ENCODE assay signal across 1 cellular context in genomic region chr14:103099081-103099732, GRCh38.
A peak's percentile ranks its signal among the peaks of the same experiment; 100 is the strongest.
TF ChIP-seq lines count a peak whose summit lies in the region.

No MANE protein-coding gene starts in this region.

TF ChIP-seq in HepG2, 621 proteins besides CTCF, POLR2A, EP300 and RAD21 (continued from another document and continues in another):
- TF ChIP-seq ZBED4 (CRISPR knock-in tag; IDR thresholded peaks at IDR 0.05; ENCODE audit: borderline replicate concordance) = peak; percentile 81
- no peak for TF ChIP-seq ZSCAN29 (CRISPR knock-in tag; conservative IDR thresholded peaks at IDR 0.05)
- peak; percentile 56 for TF ChIP-seq ZMYM4 (CRISPR knock-in tag; IDR thresholded peaks at IDR 0.05)
- TF ChIP-seq NR2C2 (CRISPR knock-in tag; IDR thresholded peaks at IDR 0.05; ENCODE audit: borderline replicate concordance) = no peak; the same call in 1 of the 2 replicates
- no peak for TF ChIP-seq AFF4 (CRISPR knock-in tag; IDR thresholded peaks at IDR 0.05)
- peak; percentile 86; the same call in 1 of the 2 replicates for TF ChIP-seq REPIN1 (CRISPR knock-in tag; IDR thresholded peaks at IDR 0.05; ENCODE audit: borderline replicate concordance, low read depth)
- TF ChIP-seq ZNF354B (CRISPR knock-in tag; IDR thresholded peaks at IDR 0.05) = no peak
- peak; percentile 79; the same call in 1 of the 2 replicates for TF ChIP-seq ZSCAN31 (CRISPR knock-in tag; IDR thresholded peaks at IDR 0.05; ENCODE audit: low read depth)
- TF ChIP-seq ONECUT2 (CRISPR knock-in tag; IDR thresholded peaks at IDR 0.05) = peak; percentile 37; the same call in 1 of the 2 replicates
- TF ChIP-seq NFKBIZ (CRISPR knock-in tag; IDR thresholded peaks at IDR 0.05) = peak; percentile 64; the same call in 1 of the 2 replicates
- peak; percentile 74 for TF ChIP-seq SKI (IDR thresholded peaks at IDR 0.05; ENCODE audit: partially characterized antibody)
- peak; percentile 36; the same call in 1 of the 2 replicates for TF ChIP-seq TFE3 (CRISPR knock-in tag; IDR thresholded peaks at IDR 0.05)
- peak; percentile 49; the same call in 1 of the 2 replicates for TF ChIP-seq GATA4 (IDR thresholded peaks at IDR 0.05; ENCODE audit: borderline replicate concordance, low read depth)
- TF ChIP-seq RARG (CRISPR knock-in tag; IDR thresholded peaks at IDR 0.05; ENCODE audit: low read depth) = no peak
- peak; percentile 69 for TF ChIP-seq IRF2 (CRISPR knock-in tag; IDR thresholded peaks at IDR 0.05)
- peak; percentile 77 for TF ChIP-seq TBL1XR1 (IDR thresholded peaks at IDR 0.05; ENCODE audit: borderline replicate concordance, low read length, partially characterized antibody)
- TF ChIP-seq KDM3A (CRISPR knock-in tag; IDR thresholded peaks at IDR 0.05; ENCODE audit: low read depth) = peak; percentile 93; the same call in 1 of the 2 replicates
- no peak for TF ChIP-seq ZNF549 (CRISPR knock-in tag; IDR thresholded peaks at IDR 0.05)
- no peak for TF ChIP-seq SOX6 (IDR thresholded peaks at IDR 0.05)
- peak; percentile 84 for TF ChIP-seq SOX6 (CRISPR knock-in tag; IDR thresholded peaks at IDR 0.05)
- peak; percentile 100 for TF ChIP-seq SRSF1 (optimal IDR thresholded peaks at IDR 0.05; ENCODE audit: low read depth, low read length)
- TF ChIP-seq ZBTB39 (CRISPR knock-in tag; IDR thresholded peaks at IDR 0.05) = 0 out of 2 replicates have a peak, but pooled peaks have one; percentile 51
- TF ChIP-seq ZNF446 (CRISPR knock-in tag; IDR thresholded peaks at IDR 0.05) = no peak
- TF ChIP-seq RORA (CRISPR knock-in tag; IDR thresholded peaks at IDR 0.05) = no peak
- TF ChIP-seq PBX2 (CRISPR knock-in tag; IDR thresholded peaks at IDR 0.05) = 0 out of 2 replicates have a peak, but pooled peaks have one; percentile 30
- TF ChIP-seq ZBTB20 (CRISPR knock-in tag; IDR thresholded peaks at IDR 0.05; ENCODE audit: borderline replicate concordance, low read depth) = peak; percentile 75; the same call in 1 of the 2 replicates
- peak; percentile 76; the same call in 1 of the 2 replicates for TF ChIP-seq SIN3A (IDR thresholded peaks at IDR 0.05; ENCODE audit: borderline replicate concordance, low read depth, low read length)
- peak; percentile 40; the same call in 1 of the 2 replicates for TF ChIP-seq HNF4G (IDR thresholded peaks at IDR 0.05; ENCODE audit: borderline replicate concordance, low read depth, low read length)
- TF ChIP-seq HNF4G (CRISPR knock-in tag; IDR thresholded peaks at IDR 0.05; ENCODE audit: borderline replicate concordance, low read depth) = peak; percentile 88; the same call in 1 of the 2 replicates
- 0 out of 2 replicates have a peak, but pooled peaks have one; percentile 47 for TF ChIP-seq HBP1 (CRISPR knock-in tag; IDR thresholded peaks at IDR 0.05; ENCODE audit: low read depth)
- TF ChIP-seq ZNF773 (CRISPR knock-in tag; IDR thresholded peaks at IDR 0.05; ENCODE audit: borderline replicate concordance) = 0 out of 2 replicates have a peak, but pooled peaks have one; percentile 44
- peak; percentile 57; the same call in 1 of the 2 replicates for TF ChIP-seq MTA1 (CRISPR knock-in tag; IDR thresholded peaks at IDR 0.05; ENCODE audit: borderline replicate concordance)
- TF ChIP-seq KDM5B (CRISPR knock-in tag; IDR thresholded peaks at IDR 0.05; ENCODE audit: borderline replicate concordance) = no peak; the same call in 1 of the 2 replicates
- peak; percentile 60; the same call in 1 of the 2 replicates for TF ChIP-seq PITX1 (CRISPR knock-in tag; IDR thresholded peaks at IDR 0.05)
- TF ChIP-seq ISL2 (CRISPR knock-in tag; IDR thresholded peaks at IDR 0.05) = peak; percentile 80
- no peak for TF ChIP-seq SOX13 (IDR thresholded peaks at IDR 0.05)
- peak in 1 of 2 experiments; percentile 69; a peak in 2 of 4 replicates for TF ChIP-seq SOX13 (CRISPR knock-in tag; conservative IDR thresholded peaks at IDR 0.05 in 1 of 2, IDR thresholded peaks at IDR 0.05 in 1 of 2)
- TF ChIP-seq ZNF367 (CRISPR knock-in tag; IDR thresholded peaks at IDR 0.05; ENCODE audit: borderline replicate concordance) = 0 out of 2 replicates have a peak, but pooled peaks have one; percentile 53
- peak; percentile 90 for TF ChIP-seq ZBTB10 (CRISPR knock-in tag; IDR thresholded peaks at IDR 0.05; ENCODE audit: borderline replicate concordance)
- peak; percentile 84 for TF ChIP-seq BRD4 (CRISPR knock-in tag; IDR thresholded peaks at IDR 0.05)
- no peak for TF ChIP-seq ZBTB8A (CRISPR knock-in tag; IDR thresholded peaks at IDR 0.05; ENCODE audit: borderline replicate concordance, low read depth)
- TF ChIP-seq ZNF780A (CRISPR knock-in tag; IDR thresholded peaks at IDR 0.05) = peak; percentile 90
- peak in 1 of 2 experiments; percentile 66; a peak in 1 of 4 replicates for TF ChIP-seq KLF16 (CRISPR knock-in tag; IDR thresholded peaks at IDR 0.05)
- 0 out of 2 replicates have a peak, but pooled peaks have one; percentile 27 for TF ChIP-seq MIXL1 (CRISPR knock-in tag; IDR thresholded peaks at IDR 0.05)
- TF ChIP-seq XRCC5 (optimal IDR thresholded peaks at IDR 0.05; ENCODE audit: low read length) = peak; percentile 88
- 0 out of 2 replicates have a peak, but pooled peaks have one; percentile 53 for TF ChIP-seq KAT7 (CRISPR knock-in tag; IDR thresholded peaks at IDR 0.05; ENCODE audit: borderline replicate concordance)
- TF ChIP-seq ZNF703 (CRISPR knock-in tag; IDR thresholded peaks at IDR 0.05; ENCODE audit: borderline replicate concordance) = 0 out of 2 replicates have a peak, but pooled peaks have one; percentile 45
- no peak for TF ChIP-seq NONO (IDR thresholded peaks at IDR 0.05)
- peak; percentile 99 for TF ChIP-seq NONO (CRISPR knock-in tag; conservative IDR thresholded peaks at IDR 0.05)
- peak; percentile 99 for TF ChIP-seq ZBTB7B (CRISPR knock-in tag; IDR thresholded peaks at IDR 0.05)
